Comparison of ENCODE assay signal across 2 cellular contexts in genomic region chr14:94306047-94306978, GRCh38.
TF ChIP-seq lines count a peak whose summit lies in the region.

No MANE protein-coding gene starts in this region.

TF ChIP-seq in H1, 55 proteins besides CTCF, POLR2A, EP300 and RAD21:
- TF ChIP-seq KDM1A (IDR thresholded peaks at IDR 0.05; ENCODE audit: borderline replicate concordance, low read length), result 0 out of 2 replicates have a peak, but pooled peaks have one; percentile 31
- no peak for TF ChIP-seq USF2 (IDR thresholded peaks at IDR 0.05; ENCODE audit: low read length)

TF ChIP-seq in HepG2, 621 proteins besides CTCF, POLR2A, EP300 and RAD21:
- peak; percentile 98 for TF ChIP-seq ZNF768 (CRISPR knock-in tag; IDR thresholded peaks at IDR 0.05)
- no peak for TF ChIP-seq ESRRA (CRISPR knock-in tag; IDR thresholded peaks at IDR 0.05; ENCODE audit: low read depth)
- TF ChIP-seq KLF16 (CRISPR knock-in tag; IDR thresholded peaks at IDR 0.05), result no peak
- 0 out of 2 replicates have a peak, but pooled peaks have one; percentile 23 for TF ChIP-seq ZMYM3 (CRISPR knock-in tag; IDR thresholded peaks at IDR 0.05)
- no peak for TF ChIP-seq ZNF776 (CRISPR knock-in tag; IDR thresholded peaks at IDR 0.05)
- 0 out of 2 replicates have a peak, but pooled peaks have one; percentile 20 for TF ChIP-seq ZMYM4 (CRISPR knock-in tag; IDR thresholded peaks at IDR 0.05)
- no peak for TF ChIP-seq LCORL (IDR thresholded peaks at IDR 0.05)
- TF ChIP-seq LCORL (CRISPR knock-in tag; IDR thresholded peaks at IDR 0.05), result 0 out of 2 replicates have a peak, but pooled peaks have one; percentile 20
- TF ChIP-seq TEAD3 (CRISPR knock-in tag; optimal IDR thresholded peaks at IDR 0.05; ENCODE audit: borderline replicate concordance), result peak; percentile 30
- TF ChIP-seq E2F2 (CRISPR knock-in tag; IDR thresholded peaks at IDR 0.05; ENCODE audit: borderline replicate concordance), result no peak
- 0 out of 2 replicates have a peak, but pooled peaks have one; percentile 25 for TF ChIP-seq FOXC1 (CRISPR knock-in tag; IDR thresholded peaks at IDR 0.05; ENCODE audit: borderline replicate concordance)
- TF ChIP-seq ZNF407 (CRISPR knock-in tag; IDR thresholded peaks at IDR 0.05; ENCODE audit: not compliant biosample characterization), result peak; percentile 50
- TF ChIP-seq HNF4A (CRISPR knock-in tag; IDR thresholded peaks at IDR 0.05), result peak; percentile 61
